In the genomic region with DNA sequence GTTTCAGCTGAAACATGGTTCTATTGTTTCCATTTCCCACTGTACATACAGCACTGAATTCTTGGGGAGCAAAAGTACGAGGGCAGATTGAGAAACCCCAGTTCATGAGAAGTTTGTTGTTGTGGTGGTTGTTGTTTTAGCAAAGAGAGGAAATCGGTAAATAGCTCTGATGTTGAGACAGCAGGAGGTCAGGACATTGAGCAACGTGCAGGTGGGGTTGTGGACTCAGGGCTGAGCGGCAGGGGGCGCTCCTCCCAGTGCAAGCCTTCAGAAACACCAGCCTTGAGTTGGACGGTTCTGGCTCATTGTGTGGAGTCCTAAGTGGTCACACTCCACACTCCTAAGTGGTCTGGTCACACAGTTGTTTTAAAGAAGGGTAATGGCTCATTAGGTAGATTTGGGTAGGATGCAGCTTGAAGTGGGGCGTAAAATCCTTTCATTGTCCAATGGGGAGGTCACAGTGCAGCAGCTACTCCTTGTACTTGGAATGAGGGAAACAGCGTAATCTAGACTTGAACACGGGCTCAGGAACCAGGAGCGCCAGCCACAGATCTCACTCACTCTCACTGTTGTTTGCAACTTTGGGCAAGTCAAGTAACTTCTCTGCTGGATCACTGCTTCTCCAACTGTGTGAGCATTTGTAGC, we compare ENCODE assay signal across 1 cellular context.
TF ChIP-seq lines count a peak whose summit lies in the region.

No MANE protein-coding gene starts in this region.

TF ChIP-seq in HepG2, 621 proteins besides CTCF, POLR2A, EP300 and RAD21 (continued from another document and continues in another):
- TF ChIP-seq ZNF12 (CRISPR knock-in tag; IDR thresholded peaks at IDR 0.05) = no peak
- no peak for TF ChIP-seq JDP2 (CRISPR knock-in tag; IDR thresholded peaks at IDR 0.05; ENCODE audit: borderline replicate concordance)
- no peak for TF ChIP-seq ZNF251 (CRISPR knock-in tag; IDR thresholded peaks at IDR 0.05)
- TF ChIP-seq RARG (CRISPR knock-in tag; IDR thresholded peaks at IDR 0.05; ENCODE audit: low read depth) = no peak
- no peak for TF ChIP-seq PAX8 (CRISPR knock-in tag; IDR thresholded peaks at IDR 0.05; ENCODE audit: borderline replicate concordance)
- TF ChIP-seq HNF4A (CRISPR knock-in tag; IDR thresholded peaks at IDR 0.05) = peak; percentile 39; the same call in 1 of the 2 replicates
- TF ChIP-seq CBX5 (CRISPR knock-in tag; IDR thresholded peaks at IDR 0.05; ENCODE audit: borderline replicate concordance) = peak; percentile 36; the same call in 1 of the 2 replicates
- TF ChIP-seq, protein P1, sequence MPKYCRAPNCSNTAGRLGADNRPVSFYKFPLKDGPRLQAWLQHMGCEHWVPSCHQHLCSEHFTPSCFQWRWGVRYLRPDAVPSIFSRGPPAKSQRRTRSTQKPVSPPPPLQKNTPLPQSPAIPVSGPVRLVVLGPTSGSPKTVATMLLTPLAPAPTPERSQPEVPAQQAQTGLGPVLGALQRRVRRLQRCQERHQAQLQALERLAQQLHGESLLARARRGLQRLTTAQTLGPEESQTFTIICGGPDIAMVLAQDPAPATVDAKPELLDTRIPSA (CRISPR knock-in tag; IDR thresholded peaks at IDR 0.05; ENCODE audit: borderline replicate concordance) = no peak
- TF ChIP-seq ZNF709 (CRISPR knock-in tag; IDR thresholded peaks at IDR 0.05) = no peak
- TF ChIP-seq ZNF317 (CRISPR knock-in tag; IDR thresholded peaks at IDR 0.05) = no peak
- TF ChIP-seq, protein P2, sequence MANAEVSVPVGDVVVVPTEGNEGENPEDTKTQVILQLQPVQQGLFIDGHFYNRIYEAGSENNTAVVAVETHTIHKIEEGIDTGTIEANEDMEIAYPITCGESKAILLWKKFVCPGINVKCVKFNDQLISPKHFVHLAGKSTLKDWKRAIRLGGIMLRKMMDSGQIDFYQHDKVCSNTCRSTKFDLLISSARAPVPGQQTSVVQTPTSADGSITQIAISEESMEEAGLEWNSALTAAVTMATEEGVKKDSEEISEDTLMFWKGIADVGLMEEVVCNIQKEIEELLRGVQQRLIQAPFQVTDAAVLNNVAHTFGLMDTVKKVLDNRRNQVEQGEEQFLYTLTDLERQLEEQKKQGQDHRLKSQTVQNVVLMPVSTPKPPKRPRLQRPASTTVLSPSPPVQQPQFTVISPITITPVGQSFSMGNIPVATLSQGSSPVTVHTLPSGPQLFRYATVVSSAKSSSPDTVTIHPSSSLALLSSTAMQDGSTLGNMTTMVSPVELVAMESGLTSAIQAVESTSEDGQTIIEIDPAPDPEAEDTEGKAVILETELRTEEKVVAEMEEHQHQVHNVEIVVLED (CRISPR knock-in tag; IDR thresholded peaks at IDR 0.05; ENCODE audit: borderline replicate concordance) = no peak
- no peak for TF ChIP-seq SUZ12 (IDR thresholded peaks at IDR 0.05; ENCODE audit: low read depth, low read length)
- no peak for TF ChIP-seq SP4 (CRISPR knock-in tag; IDR thresholded peaks at IDR 0.05)
- no peak for TF ChIP-seq NCOR1 (IDR thresholded peaks at IDR 0.05; ENCODE audit: borderline replicate concordance, low read length)
- no peak for TF ChIP-seq U2AF2 (IDR thresholded peaks at IDR 0.05; ENCODE audit: low read depth, low read length)
- TF ChIP-seq RFX1 (IDR thresholded peaks at IDR 0.05) = no peak
- no peak for TF ChIP-seq ZNF260 (CRISPR knock-in tag; IDR thresholded peaks at IDR 0.05; ENCODE audit: borderline replicate concordance, low read depth)
- no peak for TF ChIP-seq KAT7 (CRISPR knock-in tag; IDR thresholded peaks at IDR 0.05; ENCODE audit: borderline replicate concordance)
- TF ChIP-seq ZNF839 (CRISPR knock-in tag; IDR thresholded peaks at IDR 0.05; ENCODE audit: borderline replicate concordance) = no peak
- TF ChIP-seq TAF1 (CRISPR knock-in tag; IDR thresholded peaks at IDR 0.05) = no peak
- no peak for TF ChIP-seq ZNF609 (CRISPR knock-in tag; IDR thresholded peaks at IDR 0.05; ENCODE audit: borderline replicate concordance)
- TF ChIP-seq ZNF101 (CRISPR knock-in tag; IDR thresholded peaks at IDR 0.05; ENCODE audit: borderline replicate concordance, low read depth) = no peak
- TF ChIP-seq DR1 (CRISPR knock-in tag; IDR thresholded peaks at IDR 0.05) = no peak
- TF ChIP-seq ZNF841 (CRISPR knock-in tag; IDR thresholded peaks at IDR 0.05; ENCODE audit: borderline replicate concordance) = no peak
- no peak for TF ChIP-seq ZNF460 (CRISPR knock-in tag; IDR thresholded peaks at IDR 0.05; ENCODE audit: borderline replicate concordance)
- no peak for TF ChIP-seq TBL1XR1 (IDR thresholded peaks at IDR 0.05; ENCODE audit: borderline replicate concordance, low read length, partially characterized antibody)
- no peak for TF ChIP-seq PHF8 (CRISPR knock-in tag; IDR thresholded peaks at IDR 0.05)
- TF ChIP-seq ZNF775 (CRISPR knock-in tag; IDR thresholded peaks at IDR 0.05; ENCODE audit: borderline replicate concordance) = no peak
- no peak for TF ChIP-seq JUND (CRISPR knock-in tag; IDR thresholded peaks at IDR 0.05)
- no peak for TF ChIP-seq IRF1 (CRISPR knock-in tag; IDR thresholded peaks at IDR 0.05; ENCODE audit: low read depth)
- TF ChIP-seq GATAD1 (CRISPR knock-in tag; IDR thresholded peaks at IDR 0.05) = 0 out of 2 replicates have a peak, but pooled peaks have one; percentile 10
- peak; percentile 69 for TF ChIP-seq XRCC5 (optimal IDR thresholded peaks at IDR 0.05; ENCODE audit: low read length)
- no peak for TF ChIP-seq ZBTB8A (CRISPR knock-in tag; IDR thresholded peaks at IDR 0.05; ENCODE audit: borderline replicate concordance, low read depth)
- TF ChIP-seq, protein P3, sequence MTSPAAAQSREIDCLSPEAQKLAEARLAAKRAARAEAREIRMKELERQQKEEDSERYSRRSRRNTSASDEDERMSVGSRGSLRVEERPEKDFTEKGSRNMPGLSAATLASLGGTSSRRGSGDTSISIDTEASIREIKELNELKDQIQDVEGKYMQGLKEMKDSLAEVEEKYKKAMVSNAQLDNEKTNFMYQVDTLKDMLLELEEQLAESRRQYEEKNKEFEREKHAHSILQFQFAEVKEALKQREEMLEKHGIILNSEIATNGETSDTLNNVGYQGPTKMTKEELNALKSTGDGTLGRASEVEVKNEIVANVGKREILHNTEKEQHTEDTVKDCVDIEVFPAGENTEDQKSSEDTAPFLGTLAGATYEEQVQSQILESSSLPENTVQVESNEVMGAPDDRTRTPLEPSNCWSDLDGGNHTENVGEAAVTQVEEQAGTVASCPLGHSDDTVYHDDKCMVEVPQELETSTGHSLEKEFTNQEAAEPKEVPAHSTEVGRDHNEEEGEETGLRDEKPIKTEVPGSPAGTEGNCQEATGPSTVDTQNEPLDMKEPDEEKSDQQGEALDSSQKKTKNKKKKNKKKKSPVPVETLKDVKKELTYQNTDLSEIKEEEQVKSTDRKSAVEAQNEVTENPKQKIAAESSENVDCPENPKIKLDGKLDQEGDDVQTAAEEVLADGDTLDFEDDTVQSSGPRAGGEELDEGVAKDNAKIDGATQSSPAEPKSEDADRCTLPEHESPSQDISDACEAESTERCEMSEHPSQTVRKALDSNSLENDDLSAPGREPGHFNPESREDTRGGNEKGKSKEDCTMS (CRISPR knock-in tag; conservative IDR thresholded peaks at IDR 0.05) = no peak
- no peak for TF ChIP-seq ZNF615 (CRISPR knock-in tag; IDR thresholded peaks at IDR 0.05; ENCODE audit: borderline replicate concordance)
- peak; percentile 59; the same call in 1 of the 2 replicates for TF ChIP-seq ZNF580 (CRISPR knock-in tag; IDR thresholded peaks at IDR 0.05; ENCODE audit: borderline replicate concordance, low read depth)
- no peak for TF ChIP-seq TCF12 (IDR thresholded peaks at IDR 0.05)
- TF ChIP-seq TCF12 (CRISPR knock-in tag; IDR thresholded peaks at IDR 0.05) = no peak
- TF ChIP-seq MIER2 (CRISPR knock-in tag; IDR thresholded peaks at IDR 0.05) = no peak
- no peak for TF ChIP-seq ZNF749 (CRISPR knock-in tag; IDR thresholded peaks at IDR 0.05; ENCODE audit: borderline replicate concordance)
- no peak for TF ChIP-seq GABPB1 (CRISPR knock-in tag; IDR thresholded peaks at IDR 0.05)
- TF ChIP-seq TBX3 (IDR thresholded peaks at IDR 0.05; ENCODE audit: borderline replicate concordance) = no peak
- peak; percentile 46; the same call in 1 of the 2 replicates for TF ChIP-seq ZNF362 (CRISPR knock-in tag; IDR thresholded peaks at IDR 0.05; ENCODE audit: borderline replicate concordance)
- TF ChIP-seq CAMTA2 (CRISPR knock-in tag; IDR thresholded peaks at IDR 0.05; ENCODE audit: borderline replicate concordance) = no peak
- no peak for TF ChIP-seq TERF1 (CRISPR knock-in tag; IDR thresholded peaks at IDR 0.05)
- TF ChIP-seq ZNF264 (CRISPR knock-in tag; IDR thresholded peaks at IDR 0.05) = no peak
- TF ChIP-seq BRCA1 (CRISPR knock-in tag; IDR thresholded peaks at IDR 0.05) = no peak
- no peak for TF ChIP-seq ZKSCAN8 (CRISPR knock-in tag; IDR thresholded peaks at IDR 0.05; ENCODE audit: borderline replicate concordance)
